Comparison of ENCODE assay signal across 26 cellular contexts in genomic region chr2:2570871-2571270, GRCh38.
"Had no signal": no experiment of that assay in that cellular context is flagged by ENCODE, and none has a peak within 500 bp of the region (broad histone marks: within the 10 kb centered on the region; RNA-seq: fewer than 3 reads in every experiment).

No MANE protein-coding gene starts in this region.

- H3K36me3 ChIP-seq: adrenal gland, esophagus muscularis mucosa, gastrocnemius medialis had no signal

- DNase-seq: activated CD4-positive, alpha-beta memory T cell treated with anti-CD3 and anti-CD28 coated beads for 36 hours; activated CD4-positive, alpha-beta T cell treated with anti-CD3 and anti-CD28 coated beads for 36 hours; activated CD4-positive, alpha-beta T cell treated with anti-CD3 and anti-CD28 coated beads, Interleukin-2, amount 10 ng/mL, durations not matched to agents 24 days and 14 days; activated CD4-positive, CD25-positive, alpha-beta regulatory T cell; activated CD4-positive, CD25-positive, alpha-beta regulatory T cell treated with anti-CD3 and anti-CD28 coated beads, Interleukin-2, amount 50 U/mL, for 72 hours; activated CD8-positive, alpha-beta memory T cell treated with anti-CD3 and anti-CD28 coated beads, Interleukin-2, amount 10 ng/mL, durations not matched to agents 7 days and 5 days; activated CD8-positive, alpha-beta memory T cell treated with anti-CD3 and anti-CD28 coated beads, Interleukin-2, amount 50 U/mL, for 4 hours; activated CD8-positive, alpha-beta T cell treated with anti-CD3 and anti-CD28 coated beads, Interleukin-2, amount 10 ng/mL, durations not matched to agents 7 days and 5 days; activated effector memory CD4-positive, alpha-beta T cell treated with Interleukin-2 at 50 U/mL for 16 hours; activated gamma-delta T cell treated with Interleukin-2 at 50 U/mL for 16 hours; activated naive CD4-positive, alpha-beta T cell treated with anti-CD3 and anti-CD28 coated beads, Interleukin-2, amount 50 U/mL, for 16 hours; activated naive CD4-positive, alpha-beta T cell treated with Interleukin-2 at 50 U/mL for 16 hours; activated T-cell treated with anti-CD3 and anti-CD28 coated beads, Interleukin-2, amount 50 U/mL, for 1 hour; amygdala; body of pancreas; caudate nucleus; effector memory CD4-positive, alpha-beta T cell; erythroblast; foreskin keratinocyte; gastrocnemius medialis; glutamatergic neuron; T-helper 2 cell had no signal

- H3K4me1 ChIP-seq: adrenal gland, body of pancreas, esophagus muscularis mucosa, foreskin keratinocyte, gastrocnemius medialis had no signal

- H3K9me3 Mint-ChIP-seq: activated CD4-positive, alpha-beta memory T cell treated with anti-CD3 and anti-CD28 coated beads for 36 hours; activated CD4-positive, alpha-beta T cell treated with anti-CD3 and anti-CD28 coated beads, Interleukin-2, amount 10 ng/mL, durations not matched to agents 24 days and 14 days; activated T-helper 17 cell treated with anti-CD3 and anti-CD28 coated beads, Interleukin-2, amount 50 U/mL, for 72 hours had no signal

- H3K4me1 Mint-ChIP-seq: activated CD4-positive, alpha-beta T cell treated with anti-CD3 and anti-CD28 coated beads for 36 hours; activated CD4-positive, alpha-beta T cell treated with anti-CD3 and anti-CD28 coated beads, Interleukin-2, amount 10 ng/mL, durations not matched to agents 24 days and 14 days; activated CD8-positive, alpha-beta memory T cell treated with anti-CD3 and anti-CD28 coated beads, Interleukin-2, amount 10 ng/mL, durations not matched to agents 7 days and 5 days; activated T-helper 17 cell treated with anti-CD3 and anti-CD28 coated beads, Interleukin-2, amount 50 U/mL, for 72 hours had no signal

- H3K27me3 Mint-ChIP-seq: activated CD4-positive, alpha-beta memory T cell treated with anti-CD3 and anti-CD28 coated beads for 36 hours; activated CD4-positive, alpha-beta T cell treated with anti-CD3 and anti-CD28 coated beads for 36 hours; activated CD4-positive, alpha-beta T cell treated with anti-CD3 and anti-CD28 coated beads, Interleukin-2, amount 10 ng/mL, durations not matched to agents 24 days and 14 days; activated CD8-positive, alpha-beta memory T cell treated with anti-CD3 and anti-CD28 coated beads, Interleukin-2, amount 10 ng/mL, durations not matched to agents 7 days and 5 days; activated naive CD8-positive, alpha-beta T cell; activated T-helper 17 cell treated with anti-CD3 and anti-CD28 coated beads, Interleukin-2, amount 50 U/mL, for 72 hours had no signal

- H3K36me3 Mint-ChIP-seq: activated CD4-positive, alpha-beta memory T cell treated with anti-CD3 and anti-CD28 coated beads for 36 hours; activated CD8-positive, alpha-beta memory T cell treated with anti-CD3 and anti-CD28 coated beads, Interleukin-2, amount 10 ng/mL, durations not matched to agents 7 days and 5 days; activated naive CD8-positive, alpha-beta T cell had no signal

- H3K4me3 Mint-ChIP-seq: activated CD4-positive, alpha-beta memory T cell treated with anti-CD3 and anti-CD28 coated beads for 36 hours; activated CD4-positive, alpha-beta T cell treated with anti-CD3 and anti-CD28 coated beads for 36 hours; activated CD4-positive, alpha-beta T cell treated with anti-CD3 and anti-CD28 coated beads, Interleukin-2, amount 10 ng/mL, durations not matched to agents 24 days and 14 days; activated CD8-positive, alpha-beta memory T cell treated with anti-CD3 and anti-CD28 coated beads, Interleukin-2, amount 10 ng/mL, durations not matched to agents 7 days and 5 days; activated CD8-positive, alpha-beta T cell treated with anti-CD3 and anti-CD28 coated beads, Interleukin-2, amount 10 ng/mL, durations not matched to agents 7 days and 5 days; activated naive CD8-positive, alpha-beta T cell; activated T-helper 17 cell treated with anti-CD3 and anti-CD28 coated beads, Interleukin-2, amount 50 U/mL, for 72 hours had no signal

- H3K4me3 ChIP-seq: adrenal gland, body of pancreas, esophagus muscularis mucosa, gastrocnemius medialis had no signal

- H3K27ac ChIP-seq: adrenal gland, body of pancreas, esophagus muscularis mucosa, foreskin keratinocyte, gastrocnemius medialis had no signal

- H3K27me3 ChIP-seq: adrenal gland, body of pancreas, foreskin keratinocyte, gastrocnemius medialis had no signal

- H3K27ac Mint-ChIP-seq: activated CD4-positive, alpha-beta memory T cell treated with anti-CD3 and anti-CD28 coated beads for 36 hours; activated CD4-positive, alpha-beta T cell treated with anti-CD3 and anti-CD28 coated beads for 36 hours; activated CD4-positive, alpha-beta T cell treated with anti-CD3 and anti-CD28 coated beads, Interleukin-2, amount 10 ng/mL, durations not matched to agents 24 days and 14 days; activated CD8-positive, alpha-beta memory T cell treated with anti-CD3 and anti-CD28 coated beads, Interleukin-2, amount 10 ng/mL, durations not matched to agents 7 days and 5 days; activated CD8-positive, alpha-beta T cell treated with anti-CD3 and anti-CD28 coated beads, Interleukin-2, amount 10 ng/mL, durations not matched to agents 7 days and 5 days; activated naive CD8-positive, alpha-beta T cell; activated T-helper 17 cell treated with anti-CD3 and anti-CD28 coated beads, Interleukin-2, amount 50 U/mL, for 72 hours had no signal

- H3K9me3 ChIP-seq: adrenal gland, body of pancreas, esophagus muscularis mucosa, gastrocnemius medialis had no signal
